ENCODE assay signal across 23 cellular contexts in the genomic region with DNA sequence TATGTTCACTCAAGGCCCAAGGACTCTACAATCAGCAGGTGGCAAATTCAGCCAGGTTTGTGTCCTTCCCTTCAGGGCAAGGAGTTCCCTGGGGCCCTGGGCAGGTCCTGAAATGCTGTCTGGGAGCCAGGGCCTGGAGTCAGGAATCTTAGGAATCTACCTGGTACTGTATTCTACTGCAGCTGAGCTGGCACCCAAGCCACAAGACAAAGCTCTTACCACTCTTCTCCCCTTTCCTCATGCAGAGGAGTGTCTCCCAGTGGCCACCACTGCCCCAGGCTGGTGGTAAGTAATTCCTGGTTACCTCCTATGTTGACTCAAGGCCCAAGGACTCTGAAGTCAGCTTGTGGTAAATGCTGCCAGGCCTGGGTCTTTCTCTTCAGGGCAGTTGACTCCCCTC.
"Had no signal": no experiment of that assay in that cellular context is flagged by ENCODE, and none has a peak within 500 bp of the region (broad histone marks: within the 10 kb centered on the region; RNA-seq: fewer than 3 reads in every experiment).

No MANE protein-coding gene starts in this region.

- H3K4me3 ChIP-seq: cardiac muscle cell, lower lobe of right lung, neural progenitor cell, thyroid gland had no signal

- H2AFZ ChIP-seq: neural progenitor cell had no signal

- H3K27me3 ChIP-seq: cardiac muscle cell, neural progenitor cell, thyroid gland had no signal

- H3K9me3 Mint-ChIP-seq: activated B cell treated with CpG ODN at 0.5 μM for 24 hours; activated CD4-positive, alpha-beta memory T cell treated with anti-CD3 and anti-CD28 coated beads for 36 hours; activated naive CD4-positive, alpha-beta T cell treated with anti-CD3 and anti-CD28 coated beads, Interleukin-2, amount 10 ng/mL, durations not matched to agents 7 days and 5 days; activated T-cell treated with anti-CD3 and anti-CD28 coated beads, Interleukin-2, amount 50 U/mL, for 72 hours; T-helper 1 cell treated with Interleukin-12 subunit alpha and Interleukin-12 subunit beta and Interleukin-4 antibody, amounts not matched to agents 30 μg/mL and 1 μg/mL, for 36 hours had no signal

- H3K27ac Mint-ChIP-seq: activated B cell treated with CpG ODN at 0.5 μM for 24 hours; activated CD4-positive, alpha-beta memory T cell treated with anti-CD3 and anti-CD28 coated beads for 36 hours; activated CD4-positive, alpha-beta T cell treated with anti-CD3 and anti-CD28 coated beads for 36 hours; activated naive CD4-positive, alpha-beta T cell treated with anti-CD3 and anti-CD28 coated beads, Interleukin-2, amount 10 ng/mL, durations not matched to agents 7 days and 5 days; activated T-cell treated with anti-CD3 and anti-CD28 coated beads, Interleukin-2, amount 50 U/mL, for 72 hours; dendritic cell treated with granulocyte-macrophage colony-stimulating factor and Interleukin-4, amounts not matched to agents 40 ng/mL and 50 ng/mL, for 4 days; neural progenitor cell; T-helper 1 cell treated with Interleukin-12 subunit alpha and Interleukin-12 subunit beta and Interleukin-4 antibody, amounts not matched to agents 30 μg/mL and 1 μg/mL, for 36 hours had no signal

- H3K9me3 ChIP-seq: lower lobe of right lung, thyroid gland had no signal

- H3K4me1 ChIP-seq: lower lobe of right lung, neural progenitor cell, thyroid gland had no signal

- H3K4me2 ChIP-seq: neural progenitor cell had no signal

- H3K36me3 ChIP-seq: cardiac muscle cell, lower lobe of right lung, neural progenitor cell, thyroid gland had no signal

- ATAC-seq: activated CD4-positive, alpha-beta T cell treated with anti-CD3 and anti-CD28 coated beads for 36 hours; activated T-cell treated with anti-CD3 and anti-CD28 coated beads, Interleukin-2, amount 50 U/mL, for 72 hours; esophagus mucosa; lower lobe of right lung; naive thymus-derived CD8-positive, alpha-beta T cell; sciatic nerve; stimulated activated naive CD8-positive, alpha-beta T cell treated with anti-CD3 and anti-CD28 coated beads, Interleukin-15, Interleukin-2, amounts not matched to agents 100 U/mL and 50 U/mL, for 24 hours had no signal

- H3K27me3 Mint-ChIP-seq: activated B cell treated with CpG ODN at 0.5 μM for 24 hours; activated CD4-positive, alpha-beta T cell treated with anti-CD3 and anti-CD28 coated beads for 36 hours; activated naive CD4-positive, alpha-beta T cell treated with anti-CD3 and anti-CD28 coated beads, Interleukin-2, amount 10 ng/mL, durations not matched to agents 7 days and 5 days; dendritic cell treated with granulocyte-macrophage colony-stimulating factor and Interleukin-4, amounts not matched to agents 40 ng/mL and 50 ng/mL, for 4 days had no signal

- H3K36me3 Mint-ChIP-seq: activated CD4-positive, alpha-beta memory T cell treated with anti-CD3 and anti-CD28 coated beads for 36 hours; activated naive CD4-positive, alpha-beta T cell treated with anti-CD3 and anti-CD28 coated beads, Interleukin-2, amount 10 ng/mL, durations not matched to agents 7 days and 5 days; neural progenitor cell had no signal

- H3K4me1 Mint-ChIP-seq: activated CD4-positive, alpha-beta T cell treated with anti-CD3 and anti-CD28 coated beads for 36 hours; activated naive CD4-positive, alpha-beta T cell treated with anti-CD3 and anti-CD28 coated beads, Interleukin-2, amount 10 ng/mL, durations not matched to agents 7 days and 5 days; naive thymus-derived CD8-positive, alpha-beta T cell; neural progenitor cell had no signal

- H3K27ac ChIP-seq: cardiac muscle cell, lower lobe of right lung, neural progenitor cell, thyroid gland had no signal

- DNase-seq: activated B cell treated with CpG ODN at 0.5 μM for 24 hours; activated CD4-positive, alpha-beta memory T cell treated with anti-CD3 and anti-CD28 coated beads for 36 hours; activated CD4-positive, alpha-beta T cell treated with anti-CD3 and anti-CD28 coated beads for 36 hours; activated effector memory CD4-positive, alpha-beta T cell treated with Interleukin-2 at 50 U/mL for 16 hours; activated naive CD4-positive, alpha-beta T cell treated with anti-CD3 and anti-CD28 coated beads, Interleukin-2, amount 10 ng/mL, durations not matched to agents 7 days and 5 days; activated T-cell treated with anti-CD3 and anti-CD28 coated beads, Interleukin-2, amount 50 U/mL, for 72 hours; amygdala; effector CD4-positive, alpha-beta T cell; hippocampal formation; lower lobe of right lung; naive thymus-derived CD8-positive, alpha-beta T cell; small intestine; stimulated activated CD4-positive, alpha-beta T cell treated with anti-CD3 and anti-CD28 coated beads, Interleukin-4, amount 100 ng/mL, for 1 hour; stimulated activated naive CD8-positive, alpha-beta T cell treated with anti-CD3 and anti-CD28 coated beads, Interleukin-15, Interleukin-2, amounts not matched to agents 100 U/mL and 50 U/mL, for 24 hours; substantia nigra; T1000; thyroid gland had no signal

- H3K4me3 Mint-ChIP-seq: activated B cell treated with CpG ODN at 0.5 μM for 24 hours; activated CD4-positive, alpha-beta memory T cell treated with anti-CD3 and anti-CD28 coated beads for 36 hours; activated CD4-positive, alpha-beta T cell treated with anti-CD3 and anti-CD28 coated beads for 36 hours; activated naive CD4-positive, alpha-beta T cell treated with anti-CD3 and anti-CD28 coated beads, Interleukin-2, amount 10 ng/mL, durations not matched to agents 7 days and 5 days; activated T-cell treated with anti-CD3 and anti-CD28 coated beads, Interleukin-2, amount 50 U/mL, for 72 hours; dendritic cell treated with granulocyte-macrophage colony-stimulating factor and Interleukin-4, amounts not matched to agents 40 ng/mL and 50 ng/mL, for 4 days; naive thymus-derived CD8-positive, alpha-beta T cell; neural progenitor cell; T-helper 1 cell treated with Interleukin-12 subunit alpha and Interleukin-12 subunit beta and Interleukin-4 antibody, amounts not matched to agents 30 μg/mL and 1 μg/mL, for 36 hours had no signal

- H3K9ac ChIP-seq: neural progenitor cell had no signal
